In the genomic region with DNA sequence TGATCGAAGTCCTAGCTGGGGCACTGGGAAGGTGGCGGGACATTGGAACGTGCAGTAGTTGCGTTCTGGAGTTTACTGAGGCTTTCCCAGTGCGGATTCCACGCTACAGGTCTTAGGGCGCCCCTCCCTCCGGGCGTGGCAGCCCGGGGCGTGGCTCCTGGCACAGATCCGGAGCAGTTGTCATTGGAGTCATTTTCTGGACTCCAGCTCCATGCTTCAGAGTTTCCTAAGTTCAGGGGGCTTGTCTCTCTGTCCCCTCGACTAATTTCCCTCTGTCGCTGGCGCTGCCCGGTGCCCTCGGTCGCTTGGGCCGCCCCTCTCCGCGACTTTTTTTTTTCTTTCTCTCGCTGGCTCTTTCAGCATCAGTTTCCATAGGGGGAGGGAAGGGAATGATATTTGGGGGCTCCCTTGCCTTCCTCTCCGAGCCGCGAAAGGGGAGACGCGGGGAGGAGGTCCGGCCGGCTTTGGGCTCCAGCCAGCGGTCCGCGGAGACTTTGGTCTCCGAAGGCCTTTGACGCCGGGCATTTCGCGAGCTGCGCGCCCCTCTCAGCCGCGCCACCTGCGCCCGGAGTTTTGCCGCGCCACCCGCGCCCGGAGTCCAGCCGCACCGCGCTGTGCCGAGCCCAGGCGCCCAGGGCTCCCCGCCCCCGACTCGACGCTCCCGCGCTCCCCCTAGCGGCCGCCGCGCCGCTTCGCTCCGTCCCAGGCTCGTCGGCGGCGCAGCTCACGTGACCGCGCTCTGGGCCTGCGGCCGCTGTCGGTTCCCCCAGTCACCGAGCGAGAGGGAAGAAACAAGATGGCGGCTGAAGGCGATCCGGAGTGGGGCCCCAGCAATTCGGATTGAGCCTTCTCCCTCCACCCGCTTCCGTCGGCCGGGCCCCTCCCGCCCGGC, we compare ENCODE assay signal across 1 cellular context.
TF ChIP-seq lines count a peak whose summit lies in the region.

A gene with protein sequence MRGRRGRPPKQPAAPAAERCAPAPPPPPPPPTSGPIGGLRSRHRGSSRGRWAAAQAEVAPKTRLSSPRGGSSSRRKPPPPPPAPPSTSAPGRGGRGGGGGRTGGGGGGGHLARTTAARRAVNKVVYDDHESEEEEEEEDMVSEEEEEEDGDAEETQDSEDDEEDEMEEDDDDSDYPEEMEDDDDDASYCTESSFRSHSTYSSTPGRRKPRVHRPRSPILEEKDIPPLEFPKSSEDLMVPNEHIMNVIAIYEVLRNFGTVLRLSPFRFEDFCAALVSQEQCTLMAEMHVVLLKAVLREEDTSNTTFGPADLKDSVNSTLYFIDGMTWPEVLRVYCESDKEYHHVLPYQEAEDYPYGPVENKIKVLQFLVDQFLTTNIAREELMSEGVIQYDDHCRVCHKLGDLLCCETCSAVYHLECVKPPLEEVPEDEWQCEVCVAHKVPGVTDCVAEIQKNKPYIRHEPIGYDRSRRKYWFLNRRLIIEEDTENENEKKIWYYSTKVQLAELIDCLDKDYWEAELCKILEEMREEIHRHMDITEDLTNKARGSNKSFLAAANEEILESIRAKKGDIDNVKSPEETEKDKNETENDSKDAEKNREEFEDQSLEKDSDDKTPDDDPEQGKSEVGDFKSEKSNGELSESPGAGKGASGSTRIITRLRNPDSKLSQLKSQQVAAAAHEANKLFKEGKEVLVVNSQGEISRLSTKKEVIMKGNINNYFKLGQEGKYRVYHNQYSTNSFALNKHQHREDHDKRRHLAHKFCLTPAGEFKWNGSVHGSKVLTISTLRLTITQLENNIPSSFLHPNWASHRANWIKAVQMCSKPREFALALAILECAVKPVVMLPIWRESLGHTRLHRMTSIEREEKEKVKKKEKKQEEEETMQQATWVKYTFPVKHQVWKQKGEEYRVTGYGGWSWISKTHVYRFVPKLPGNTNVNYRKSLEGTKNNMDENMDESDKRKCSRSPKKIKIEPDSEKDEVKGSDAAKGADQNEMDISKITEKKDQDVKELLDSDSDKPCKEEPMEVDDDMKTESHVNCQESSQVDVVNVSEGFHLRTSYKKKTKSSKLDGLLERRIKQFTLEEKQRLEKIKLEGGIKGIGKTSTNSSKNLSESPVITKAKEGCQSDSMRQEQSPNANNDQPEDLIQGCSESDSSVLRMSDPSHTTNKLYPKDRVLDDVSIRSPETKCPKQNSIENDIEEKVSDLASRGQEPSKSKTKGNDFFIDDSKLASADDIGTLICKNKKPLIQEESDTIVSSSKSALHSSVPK (N-terminal part only) (plus strand): TSS at position 769 of the 892 bp plus-strand sequence. CDS start 222 bp downstream, outside the sequence.

TF ChIP-seq in HEK293, 187 proteins besides CTCF, POLR2A, EP300 and RAD21 (continued from another document and continues in another):
- TF ChIP-seq ZNF174 (tag by site-specific recombination; IDR thresholded peaks at IDR 0.05) (no peak), ZNF335 (tag by site-specific recombination; conservative IDR thresholded peaks at IDR 0.05) (peak; percentile 77), ZFP69B (tag by site-specific recombination; IDR thresholded peaks at IDR 0.05) (peak; percentile 49; the same call in 1 of the 2 replicates), SP3 (tag by site-specific recombination; IDR thresholded peaks at IDR 0.05) (peak; percentile 82), BCL11A (tag by site-specific recombination; IDR thresholded peaks at IDR 0.05; ENCODE audit: low read depth) (no peak), ZBTB7A (tag by site-specific recombination; IDR thresholded peaks at IDR 0.05; ENCODE audit: low read depth) (peak; percentile 47; the same call in 1 of the 2 replicates), ZNF776 (tag by site-specific recombination; IDR thresholded peaks at IDR 0.05; ENCODE audit: borderline replicate concordance) (no peak), ZNF324 (tag by site-specific recombination; IDR thresholded peaks at IDR 0.05) (no peak), ZNF555 (tag by site-specific recombination; conservative IDR thresholded peaks at IDR 0.05) (no peak), ZNF658 (tag by site-specific recombination; IDR thresholded peaks at IDR 0.05) (no peak), GLI4 (tag by site-specific recombination; IDR thresholded peaks at IDR 0.05) (no peak), ZBTB1 (tag by site-specific recombination; IDR thresholded peaks at IDR 0.05) (no peak), ZBTB8A (tag by site-specific recombination; IDR thresholded peaks at IDR 0.05) (peak; percentile 82), ZBTB20 (tag by site-specific recombination; IDR thresholded peaks at IDR 0.05) (peak; percentile 74; the same call in 1 of the 2 replicates), KLF8 (tag by site-specific recombination; IDR thresholded peaks at IDR 0.05) (peak; percentile 40), ZNF138 (tag by site-specific recombination; IDR thresholded peaks at IDR 0.05; ENCODE audit: borderline replicate concordance) (no peak), ZNF248 (tag by site-specific recombination; IDR thresholded peaks at IDR 0.05) (no peak), ZNF19 (tag by site-specific recombination; IDR thresholded peaks at IDR 0.05; ENCODE audit: low read depth) (no peak), ZSCAN30 (tag by site-specific recombination; IDR thresholded peaks at IDR 0.05) (peak; percentile 98), ZFP37 (tag by site-specific recombination; IDR thresholded peaks at IDR 0.05) (0 out of 2 replicates have a peak, but pooled peaks have one; percentile 18), ZBTB17 (tag by site-specific recombination; IDR thresholded peaks at IDR 0.05) (0 out of 2 replicates have a peak, but pooled peaks have one; percentile 42), KLF16 (tag by site-specific recombination; IDR thresholded peaks at IDR 0.05) (0 out of 2 replicates have a peak, but pooled peaks have one; percentile 58), ZNF600 (tag by site-specific recombination; IDR thresholded peaks at IDR 0.05) (peak; percentile 95), KLF7 (tag by site-specific recombination; IDR thresholded peaks at IDR 0.05; ENCODE audit: borderline replicate concordance) (peak; percentile 83), ZNF473 (tag by site-specific recombination; IDR thresholded peaks at IDR 0.05) (no peak)
- TF ChIP-seq, protein P1, sequence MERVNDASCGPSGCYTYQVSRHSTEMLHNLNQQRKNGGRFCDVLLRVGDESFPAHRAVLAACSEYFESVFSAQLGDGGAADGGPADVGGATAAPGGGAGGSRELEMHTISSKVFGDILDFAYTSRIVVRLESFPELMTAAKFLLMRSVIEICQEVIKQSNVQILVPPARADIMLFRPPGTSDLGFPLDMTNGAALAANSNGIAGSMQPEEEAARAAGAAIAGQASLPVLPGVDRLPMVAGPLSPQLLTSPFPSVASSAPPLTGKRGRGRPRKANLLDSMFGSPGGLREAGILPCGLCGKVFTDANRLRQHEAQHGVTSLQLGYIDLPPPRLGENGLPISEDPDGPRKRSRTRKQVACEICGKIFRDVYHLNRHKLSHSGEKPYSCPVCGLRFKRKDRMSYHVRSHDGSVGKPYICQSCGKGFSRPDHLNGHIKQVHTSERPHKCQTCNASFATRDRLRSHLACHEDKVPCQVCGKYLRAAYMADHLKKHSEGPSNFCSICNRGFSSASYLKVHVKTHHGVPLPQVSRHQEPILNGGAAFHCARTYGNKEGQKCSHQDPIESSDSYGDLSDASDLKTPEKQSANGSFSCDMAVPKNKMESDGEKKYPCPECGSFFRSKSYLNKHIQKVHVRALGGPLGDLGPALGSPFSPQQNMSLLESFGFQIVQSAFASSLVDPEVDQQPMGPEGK (tag by site-specific recombination; IDR thresholded peaks at IDR 0.05), result peak; percentile 71
- TF ChIP-seq, protein P2, sequence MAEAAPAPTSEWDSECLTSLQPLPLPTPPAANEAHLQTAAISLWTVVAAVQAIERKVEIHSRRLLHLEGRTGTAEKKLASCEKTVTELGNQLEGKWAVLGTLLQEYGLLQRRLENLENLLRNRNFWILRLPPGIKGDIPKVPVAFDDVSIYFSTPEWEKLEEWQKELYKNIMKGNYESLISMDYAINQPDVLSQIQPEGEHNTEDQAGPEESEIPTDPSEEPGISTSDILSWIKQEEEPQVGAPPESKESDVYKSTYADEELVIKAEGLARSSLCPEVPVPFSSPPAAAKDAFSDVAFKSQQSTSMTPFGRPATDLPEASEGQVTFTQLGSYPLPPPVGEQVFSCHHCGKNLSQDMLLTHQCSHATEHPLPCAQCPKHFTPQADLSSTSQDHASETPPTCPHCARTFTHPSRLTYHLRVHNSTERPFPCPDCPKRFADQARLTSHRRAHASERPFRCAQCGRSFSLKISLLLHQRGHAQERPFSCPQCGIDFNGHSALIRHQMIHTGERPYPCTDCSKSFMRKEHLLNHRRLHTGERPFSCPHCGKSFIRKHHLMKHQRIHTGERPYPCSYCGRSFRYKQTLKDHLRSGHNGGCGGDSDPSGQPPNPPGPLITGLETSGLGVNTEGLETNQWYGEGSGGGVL (tag by site-specific recombination; IDR thresholded peaks at IDR 0.05), result peak; percentile 58; the same call in 1 of the 2 replicates
- TF ChIP-seq, protein P3, sequence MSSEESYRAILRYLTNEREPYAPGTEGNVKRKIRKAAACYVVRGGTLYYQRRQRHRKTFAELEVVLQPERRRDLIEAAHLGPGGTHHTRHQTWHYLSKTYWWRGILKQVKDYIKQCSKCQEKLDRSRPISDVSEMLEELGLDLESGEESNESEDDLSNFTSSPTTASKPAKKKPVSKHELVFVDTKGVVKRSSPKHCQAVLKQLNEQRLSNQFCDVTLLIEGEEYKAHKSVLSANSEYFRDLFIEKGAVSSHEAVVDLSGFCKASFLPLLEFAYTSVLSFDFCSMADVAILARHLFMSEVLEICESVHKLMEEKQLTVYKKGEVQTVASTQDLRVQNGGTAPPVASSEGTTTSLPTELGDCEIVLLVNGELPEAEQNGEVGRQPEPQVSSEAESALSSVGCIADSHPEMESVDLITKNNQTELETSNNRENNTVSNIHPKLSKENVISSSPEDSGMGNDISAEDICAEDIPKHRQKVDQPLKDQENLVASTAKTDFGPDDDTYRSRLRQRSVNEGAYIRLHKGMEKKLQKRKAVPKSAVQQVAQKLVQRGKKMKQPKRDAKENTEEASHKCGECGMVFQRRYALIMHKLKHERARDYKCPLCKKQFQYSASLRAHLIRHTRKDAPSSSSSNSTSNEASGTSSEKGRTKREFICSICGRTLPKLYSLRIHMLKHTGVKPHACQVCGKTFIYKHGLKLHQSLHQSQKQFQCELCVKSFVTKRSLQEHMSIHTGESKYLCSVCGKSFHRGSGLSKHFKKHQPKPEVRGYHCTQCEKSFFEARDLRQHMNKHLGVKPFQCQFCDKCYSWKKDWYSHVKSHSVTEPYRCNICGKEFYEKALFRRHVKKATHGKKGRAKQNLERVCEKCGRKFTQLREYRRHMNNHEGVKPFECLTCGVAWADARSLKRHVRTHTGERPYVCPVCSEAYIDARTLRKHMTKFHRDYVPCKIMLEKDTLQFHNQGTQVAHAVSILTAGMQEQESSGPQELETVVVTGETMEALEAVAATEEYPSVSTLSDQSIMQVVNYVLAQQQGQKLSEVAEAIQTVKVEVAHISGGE (tag by site-specific recombination; conservative IDR thresholded peaks at IDR 0.05; ENCODE audit: low read depth), result peak; percentile 24; the same call in 1 of the 2 replicates
- TF ChIP-seq, protein P4, sequence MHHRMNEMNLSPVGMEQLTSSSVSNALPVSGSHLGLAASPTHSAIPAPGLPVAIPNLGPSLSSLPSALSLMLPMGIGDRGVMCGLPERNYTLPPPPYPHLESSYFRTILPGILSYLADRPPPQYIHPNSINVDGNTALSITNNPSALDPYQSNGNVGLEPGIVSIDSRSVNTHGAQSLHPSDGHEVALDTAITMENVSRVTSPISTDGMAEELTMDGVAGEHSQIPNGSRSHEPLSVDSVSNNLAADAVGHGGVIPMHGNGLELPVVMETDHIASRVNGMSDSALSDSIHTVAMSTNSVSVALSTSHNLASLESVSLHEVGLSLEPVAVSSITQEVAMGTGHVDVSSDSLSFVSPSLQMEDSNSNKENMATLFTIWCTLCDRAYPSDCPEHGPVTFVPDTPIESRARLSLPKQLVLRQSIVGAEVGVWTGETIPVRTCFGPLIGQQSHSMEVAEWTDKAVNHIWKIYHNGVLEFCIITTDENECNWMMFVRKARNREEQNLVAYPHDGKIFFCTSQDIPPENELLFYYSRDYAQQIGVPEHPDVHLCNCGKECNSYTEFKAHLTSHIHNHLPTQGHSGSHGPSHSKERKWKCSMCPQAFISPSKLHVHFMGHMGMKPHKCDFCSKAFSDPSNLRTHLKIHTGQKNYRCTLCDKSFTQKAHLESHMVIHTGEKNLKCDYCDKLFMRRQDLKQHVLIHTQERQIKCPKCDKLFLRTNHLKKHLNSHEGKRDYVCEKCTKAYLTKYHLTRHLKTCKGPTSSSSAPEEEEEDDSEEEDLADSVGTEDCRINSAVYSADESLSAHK (tag by site-specific recombination; IDR thresholded peaks at IDR 0.05), result no peak
- TF ChIP-seq, protein P5, sequence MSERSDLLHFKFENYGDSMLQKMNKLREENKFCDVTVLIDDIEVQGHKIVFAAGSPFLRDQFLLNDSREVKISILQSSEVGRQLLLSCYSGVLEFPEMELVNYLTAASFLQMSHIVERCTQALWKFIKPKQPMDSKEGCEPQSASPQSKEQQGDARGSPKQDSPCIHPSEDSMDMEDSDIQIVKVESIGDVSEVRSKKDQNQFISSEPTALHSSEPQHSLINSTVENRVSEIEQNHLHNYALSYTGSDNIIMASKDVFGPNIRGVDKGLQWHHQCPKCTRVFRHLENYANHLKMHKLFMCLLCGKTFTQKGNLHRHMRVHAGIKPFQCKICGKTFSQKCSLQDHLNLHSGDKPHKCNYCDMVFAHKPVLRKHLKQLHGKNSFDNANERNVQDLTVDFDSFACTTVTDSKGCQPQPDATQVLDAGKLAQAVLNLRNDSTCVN (tag by site-specific recombination; optimal IDR thresholded peaks at IDR 0.05), result peak; percentile 83
- TF ChIP-seq, protein P6, sequence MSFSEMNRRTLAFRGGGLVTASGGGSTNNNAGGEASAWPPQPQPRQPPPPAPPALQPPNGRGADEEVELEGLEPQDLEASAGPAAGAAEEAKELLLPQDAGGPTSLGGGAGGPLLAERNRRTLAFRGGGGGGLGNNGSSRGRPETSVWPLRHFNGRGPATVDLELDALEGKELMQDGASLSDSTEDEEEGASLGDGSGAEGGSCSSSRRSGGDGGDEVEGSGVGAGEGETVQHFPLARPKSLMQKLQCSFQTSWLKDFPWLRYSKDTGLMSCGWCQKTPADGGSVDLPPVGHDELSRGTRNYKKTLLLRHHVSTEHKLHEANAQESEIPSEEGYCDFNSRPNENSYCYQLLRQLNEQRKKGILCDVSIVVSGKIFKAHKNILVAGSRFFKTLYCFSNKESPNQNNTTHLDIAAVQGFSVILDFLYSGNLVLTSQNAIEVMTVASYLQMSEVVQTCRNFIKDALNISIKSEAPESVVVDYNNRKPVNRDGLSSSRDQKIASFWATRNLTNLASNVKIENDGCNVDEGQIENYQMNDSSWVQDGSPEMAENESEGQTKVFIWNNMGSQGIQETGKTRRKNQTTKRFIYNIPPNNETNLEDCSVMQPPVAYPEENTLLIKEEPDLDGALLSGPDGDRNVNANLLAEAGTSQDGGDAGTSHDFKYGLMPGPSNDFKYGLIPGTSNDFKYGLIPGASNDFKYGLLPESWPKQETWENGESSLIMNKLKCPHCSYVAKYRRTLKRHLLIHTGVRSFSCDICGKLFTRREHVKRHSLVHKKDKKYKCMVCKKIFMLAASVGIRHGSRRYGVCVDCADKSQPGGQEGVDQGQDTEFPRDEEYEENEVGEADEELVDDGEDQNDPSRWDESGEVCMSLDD (tag by site-specific recombination; IDR thresholded peaks at IDR 0.05), result peak; percentile 81; the same call in 1 of the 2 replicates
- TF ChIP-seq, protein P7, sequence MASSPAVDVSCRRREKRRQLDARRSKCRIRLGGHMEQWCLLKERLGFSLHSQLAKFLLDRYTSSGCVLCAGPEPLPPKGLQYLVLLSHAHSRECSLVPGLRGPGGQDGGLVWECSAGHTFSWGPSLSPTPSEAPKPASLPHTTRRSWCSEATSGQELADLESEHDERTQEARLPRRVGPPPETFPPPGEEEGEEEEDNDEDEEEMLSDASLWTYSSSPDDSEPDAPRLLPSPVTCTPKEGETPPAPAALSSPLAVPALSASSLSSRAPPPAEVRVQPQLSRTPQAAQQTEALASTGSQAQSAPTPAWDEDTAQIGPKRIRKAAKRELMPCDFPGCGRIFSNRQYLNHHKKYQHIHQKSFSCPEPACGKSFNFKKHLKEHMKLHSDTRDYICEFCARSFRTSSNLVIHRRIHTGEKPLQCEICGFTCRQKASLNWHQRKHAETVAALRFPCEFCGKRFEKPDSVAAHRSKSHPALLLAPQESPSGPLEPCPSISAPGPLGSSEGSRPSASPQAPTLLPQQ (tag by site-specific recombination; IDR thresholded peaks at IDR 0.05), result no peak; the same call in 1 of the 2 replicates
